1 cellular context compared by ENCODE assay signal in the genomic region with DNA sequence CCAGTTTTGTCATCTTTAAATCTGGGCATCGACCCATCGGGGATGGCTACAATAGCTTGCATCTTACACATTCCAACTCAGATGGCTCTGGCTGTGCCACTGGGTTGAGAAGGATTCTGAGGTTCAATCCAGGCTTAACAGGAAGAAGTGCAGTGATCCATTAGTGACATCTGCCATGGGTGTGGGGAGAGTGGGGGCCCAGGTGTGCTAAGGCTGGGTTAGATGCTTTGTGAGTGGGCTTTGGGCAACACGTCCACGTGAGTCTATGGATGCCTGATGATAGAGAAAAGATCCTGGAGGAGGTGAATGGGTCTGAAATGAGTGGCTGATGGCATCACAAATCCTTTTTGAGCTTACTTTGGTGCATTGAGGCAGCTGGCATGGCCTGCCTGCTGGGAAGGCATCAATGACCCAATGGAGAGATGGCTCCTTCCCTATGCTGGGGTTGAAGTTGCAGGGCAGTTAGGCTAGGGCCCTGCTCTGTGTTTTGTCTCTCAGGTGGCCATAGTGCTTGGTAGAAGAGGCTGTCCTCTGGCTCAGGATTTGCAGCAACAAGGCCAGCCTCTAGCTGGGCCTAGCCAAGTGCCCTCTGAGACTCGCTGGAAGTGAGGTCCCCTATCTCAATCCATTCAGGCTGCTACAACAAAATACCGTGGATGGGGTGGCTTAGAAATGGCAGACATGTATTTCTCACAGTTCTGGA.
TF ChIP-seq lines count a peak whose summit lies in the region.

No MANE protein-coding gene starts in this region.

TF ChIP-seq in endothelial cell of umbilical vein, 7 proteins besides CTCF, POLR2A, EP300 and RAD21:
- TF ChIP-seq EZH2 (IDR thresholded peaks at IDR 0.05; ENCODE audit: borderline replicate concordance, low read depth, low read length, severe bottlenecking), result no peak
- no peak for TF ChIP-seq GATA2 (IDR thresholded peaks at IDR 0.05; ENCODE audit: insufficient read depth, insufficient read length, low read depth, low read length)
- TF ChIP-seq MYC (IDR thresholded peaks at IDR 0.05; ENCODE audit: low read depth, low read length), result no peak
- TF ChIP-seq, protein P1, sequence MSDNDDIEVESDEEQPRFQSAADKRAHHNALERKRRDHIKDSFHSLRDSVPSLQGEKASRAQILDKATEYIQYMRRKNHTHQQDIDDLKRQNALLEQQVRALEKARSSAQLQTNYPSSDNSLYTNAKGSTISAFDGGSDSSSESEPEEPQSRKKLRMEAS (IDR thresholded peaks at IDR 0.05; ENCODE audit: insufficient read depth, insufficient read length), result no peak
- no peak for TF ChIP-seq FOS (IDR thresholded peaks at IDR 0.05; ENCODE audit: borderline replicate concordance, insufficient read depth, low read length)
- TF ChIP-seq JUN (IDR thresholded peaks at IDR 0.05; ENCODE audit: borderline replicate concordance, insufficient read depth, insufficient read length, low read depth), result no peak
- no peak for TF ChIP-seq POLR2AphosphoS5 (IDR thresholded peaks at IDR 0.05; ENCODE audit: insufficient read depth, low read depth, low read length)
TF ChIP-seq in endothelial cell of umbilical vein: peak in this region for 0.
